In genomic region chr2:158984554-158985207, GRCh38 we compare ENCODE assay signal across 14 cellular contexts. TPM values are rescaled to one million over a fixed set of nuclear protein-coding genes. Genes with fewer than 3 reads are reported as not detected.
DNase-seq lines count a peak whose midpoint lies in the region; ATAC-seq, FAIRE-seq and TF ChIP-seq lines count a peak whose summit lies in the region.
"Had no signal": no experiment of that assay in that cellular context is flagged by ENCODE, and none has a peak within 500 bp of the region (broad histone marks: within the 10 kb centered on the region; RNA-seq: fewer than 3 reads in every experiment).

No MANE protein-coding gene starts in this region.

- H3K23ac ChIP-seq in neuronal stem cell (ENCODE audit: low read depth, low read length, poor library complexity), result no peak overlapping the region

- DNase-seq in DMS79 (lab: John Stamatoyannopoulos, UW), result peak; percentile 65
- DNase-seq in NCI-H446 treated with DMSO at 0.1 percent for 48 hours (lab: John Stamatoyannopoulos, UW), result peak; percentile 82
- peak; percentile 23 for DNase-seq in epithelial cell of esophagus (ENCODE audit: low read depth)
- DNase-seq in neuronal stem cell (ENCODE audit: low spot score), result no peak
- DNase-seq in T-cell, result no peak
- DNase-seq in sigmoid colon, result no peak
- DNase-seq in activated naive CD8-positive, alpha-beta T cell treated with anti-CD3 and anti-CD28 coated beads for 36 hours, result no peak
- DNase-seq in H54 (ENCODE audit: insufficient read length, low spot score), result no peak
- DNase-seq: activated CD4-positive, alpha-beta T cell treated with anti-CD3 and anti-CD28 coated beads, Interleukin-2, amount 10 ng/mL, durations not matched to agents 7 days and 5 days; activated naive CD4-positive, alpha-beta T cell treated with anti-CD3 and anti-CD28 coated beads, Interleukin-2, amount 10 ng/mL, durations not matched to agents 7 days and 5 days; NCI-H1092 treated with DMSO at 0.1 percent for 48 hours; SHP77; spleen had no signal

- no peak overlapping the region for H4K8ac ChIP-seq in neuronal stem cell (ENCODE audit: low read depth, low read length)

- intact Hi-C loops in sigmoid colon (cut with DNase I), result no loop called here

- CTCF ChIA-PET in T-cell (lab: Charles Lee), result interaction anchor here in 1 of 2 donors (0.5 kb wide), 1 partner anchor 44 kb away, joined by 3 read pairs; no protein-coding TSS in a partner anchor

- no peak overlapping the region for H3K18ac ChIP-seq in neuronal stem cell (ENCODE audit: low read length)

- POLR2A ChIA-PET in T-cell (lab: Charles Lee), result no interaction called here

- no peak for TF ChIP-seq EP300 in sigmoid colon (IDR thresholded peaks at IDR 0.05)

- H3K27me3 ChIP-seq in neuronal stem cell (ENCODE audit: control insufficient read depth in 3 of 3, insufficient read depth in 3 of 3, low read depth in 1 of 3, low read length in 3 of 3), result no peaks in the 10 kb centered on the region
- no peaks in the 10 kb centered on the region for H3K27me3 ChIP-seq in sigmoid colon
- H3K27me3 ChIP-seq: BLaER1 treated with 17β-estradiol and CSF1 and Interleukin-3, amounts not matched to agents 10 nM and 100 nM had no signal

- no peak for FAIRE-seq in H54 (lab: Jason Lieb, UNC)

- no CpG with 5 or more reads among the region's 5 CpGs for WGBS in neuronal stem cell (ENCODE audit: extremely low coverage in 2 of 2, insufficient read length in 2 of 2, insufficient replicate concordance in 1 of 2), 2 donors
- 65 to 71% methylated on average over 5 of the region's 5 CpGs for WGBS in sigmoid colon, 2 donors

- H3K4me3 ChIP-seq in epithelial cell of esophagus (ENCODE audit: low read length) (no peak overlapping the region), neuronal stem cell (ENCODE audit: low read length in 2 of 2) (no peak overlapping the region), sigmoid colon (no peak overlapping the region)
- H3K4me3 ChIP-seq: BLaER1 treated with 17β-estradiol and CSF1 and Interleukin-3, amounts not matched to agents 10 nM and 100 nM; spleen had no signal

- H2AFZ ChIP-seq in neuronal stem cell (ENCODE audit: low read length), result no peak overlapping the region

- H3K9me3 Mint-ChIP-seq in T-cell, result no peaks in the 10 kb centered on the region
- H3K9me3 Mint-ChIP-seq in activated naive CD8-positive, alpha-beta T cell treated with anti-CD3 and anti-CD28 coated beads for 36 hours, result no peaks in the 10 kb centered on the region
- H3K9me3 Mint-ChIP-seq: activated CD4-positive, alpha-beta T cell treated with anti-CD3 and anti-CD28 coated beads, Interleukin-2, amount 10 ng/mL, durations not matched to agents 7 days and 5 days; activated naive CD4-positive, alpha-beta T cell treated with anti-CD3 and anti-CD28 coated beads, Interleukin-2, amount 10 ng/mL, durations not matched to agents 7 days and 5 days had no signal

- H4K91ac ChIP-seq in neuronal stem cell (ENCODE audit: low read depth, low read length, poor library complexity), result no peak overlapping the region

- no peak for TF ChIP-seq POLR2A in sigmoid colon (IDR thresholded peaks at IDR 0.05)
- no peak for TF ChIP-seq POLR2A in H54 (IDR thresholded peaks at IDR 0.05; ENCODE audit: low read depth, low read length)

- H3K36me3 ChIP-seq in neuronal stem cell (replicated peaks in 1 of 2; ENCODE audit: control insufficient read depth in 2 of 2, insufficient read depth in 2 of 2, low read length in 2 of 2), result no peaks in the 10 kb centered on the region
- no peaks in the 10 kb centered on the region for H3K36me3 ChIP-seq in sigmoid colon
- H3K36me3 ChIP-seq: BLaER1 treated with 17β-estradiol and CSF1 and Interleukin-3, amounts not matched to agents 10 nM and 100 nM; spleen had no signal

- no peaks in the 10 kb centered on the region for H3K36me3 Mint-ChIP-seq in T-cell
- H3K36me3 Mint-ChIP-seq in activated naive CD8-positive, alpha-beta T cell treated with anti-CD3 and anti-CD28 coated beads for 36 hours, result no peaks in the 10 kb centered on the region
- H3K36me3 Mint-ChIP-seq: activated naive CD4-positive, alpha-beta T cell treated with anti-CD3 and anti-CD28 coated beads, Interleukin-2, amount 10 ng/mL, durations not matched to agents 7 days and 5 days had no signal

- no peak overlapping the region for H3K4ac ChIP-seq in neuronal stem cell (ENCODE audit: low read length)

- no peak for TF ChIP-seq CTCF in epithelial cell of esophagus (IDR thresholded peaks at IDR 0.05; ENCODE audit: insufficient read depth, low read depth, low read length, missing control alignments)
- TF ChIP-seq CTCF in sigmoid colon (IDR thresholded peaks at IDR 0.05), result no peak

- H3K27ac ChIP-seq in neuronal stem cell (replicated peaks; ENCODE audit: low read length) (no peak overlapping the region), sigmoid colon (no peak overlapping the region)
- H3K27ac ChIP-seq: BLaER1 treated with 17β-estradiol and CSF1 and Interleukin-3, amounts not matched to agents 10 nM and 100 nM; spleen had no signal

- no peaks in the 10 kb centered on the region for H3K79me1 ChIP-seq in neuronal stem cell (ENCODE audit: low read depth, low read length)

- no peak overlapping the region for H2BK12ac ChIP-seq in neuronal stem cell (ENCODE audit: low read length)

- peaks cover 0 to 5% of the 10 kb centered on the region in 2 donors for H3K4me1 ChIP-seq in neuronal stem cell (ENCODE audit: control insufficient read depth in 2 of 2, insufficient read depth in 1 of 2, low read depth in 1 of 2, low read length in 2 of 2)
- H3K4me1 ChIP-seq in sigmoid colon, result peaks cover 0 to 43% (median 34%) of the 10 kb centered on the region in 4 donors
- H3K4me1 ChIP-seq: BLaER1 treated with 17β-estradiol and CSF1 and Interleukin-3, amounts not matched to agents 10 nM and 100 nM; spleen had no signal

- H2BK5ac ChIP-seq in neuronal stem cell (ENCODE audit: low read length), result no peak overlapping the region

- no peaks in the 10 kb centered on the region for H3K4me1 Mint-ChIP-seq in T-cell
- H3K4me1 Mint-ChIP-seq in activated naive CD8-positive, alpha-beta T cell treated with anti-CD3 and anti-CD28 coated beads for 36 hours, result no peaks in the 10 kb centered on the region
- H3K4me1 Mint-ChIP-seq: activated CD4-positive, alpha-beta T cell treated with anti-CD3 and anti-CD28 coated beads, Interleukin-2, amount 10 ng/mL, durations not matched to agents 7 days and 5 days; activated naive CD4-positive, alpha-beta T cell treated with anti-CD3 and anti-CD28 coated beads, Interleukin-2, amount 10 ng/mL, durations not matched to agents 7 days and 5 days had no signal

- no peak overlapping the region for H3K9ac ChIP-seq in neuronal stem cell (ENCODE audit: low read depth, low read length, poor library complexity)
- H3K9ac ChIP-seq: BLaER1 treated with 17β-estradiol and CSF1 and Interleukin-3, amounts not matched to agents 10 nM and 100 nM had no signal

- no peak overlapping the region for H2BK15ac ChIP-seq in neuronal stem cell (ENCODE audit: low read length)

- peak overlapping the region; percentile 21 for H3K14ac ChIP-seq in neuronal stem cell (ENCODE audit: low read length)

- no peak for ATAC-seq in T-cell (replicated peaks in 1 of 4)

- H3K27ac Mint-ChIP-seq in T-cell, result no peak overlapping the region
- H3K27ac Mint-ChIP-seq in activated naive CD8-positive, alpha-beta T cell treated with anti-CD3 and anti-CD28 coated beads for 36 hours, result no peak overlapping the region
- H3K27ac Mint-ChIP-seq: activated CD4-positive, alpha-beta T cell treated with anti-CD3 and anti-CD28 coated beads, Interleukin-2, amount 10 ng/mL, durations not matched to agents 7 days and 5 days; activated naive CD4-positive, alpha-beta T cell treated with anti-CD3 and anti-CD28 coated beads, Interleukin-2, amount 10 ng/mL, durations not matched to agents 7 days and 5 days had no signal

- H3K9me3 ChIP-seq in neuronal stem cell (replicated peaks in 1 of 2; ENCODE audit: control insufficient read depth in 2 of 2, insufficient read depth in 1 of 2, low read depth in 1 of 2, low read length in 2 of 2), result no peaks in the 10 kb centered on the region
- no peaks in the 10 kb centered on the region for H3K9me3 ChIP-seq in sigmoid colon
- H3K9me3 ChIP-seq: BLaER1 treated with 17β-estradiol and CSF1 and Interleukin-3, amounts not matched to agents 10 nM and 100 nM; spleen had no signal

- no peak overlapping the region for H3K4me2 ChIP-seq in neuronal stem cell (ENCODE audit: insufficient read depth, low read length, poor library complexity, severe bottlenecking)
- H3K4me2 ChIP-seq: BLaER1 treated with 17β-estradiol and CSF1 and Interleukin-3, amounts not matched to agents 10 nM and 100 nM had no signal

- peaks cover 7 to 10% of the 10 kb centered on the region in 2 donors for H3K27me3 Mint-ChIP-seq in T-cell
- H3K27me3 Mint-ChIP-seq in activated naive CD8-positive, alpha-beta T cell treated with anti-CD3 and anti-CD28 coated beads for 36 hours, result peaks cover 4% of the 10 kb centered on the region
- H3K27me3 Mint-ChIP-seq: activated CD4-positive, alpha-beta T cell treated with anti-CD3 and anti-CD28 coated beads, Interleukin-2, amount 10 ng/mL, durations not matched to agents 7 days and 5 days had no signal

- H2AK5ac ChIP-seq in neuronal stem cell (ENCODE audit: low read depth, low read length), result no peak overlapping the region

- H3K4me3 Mint-ChIP-seq in T-cell, result no peak overlapping the region
- no peak overlapping the region for H3K4me3 Mint-ChIP-seq in activated naive CD8-positive, alpha-beta T cell treated with anti-CD3 and anti-CD28 coated beads for 36 hours
- H3K4me3 Mint-ChIP-seq: activated CD4-positive, alpha-beta T cell treated with anti-CD3 and anti-CD28 coated beads, Interleukin-2, amount 10 ng/mL, durations not matched to agents 7 days and 5 days; activated naive CD4-positive, alpha-beta T cell treated with anti-CD3 and anti-CD28 coated beads, Interleukin-2, amount 10 ng/mL, durations not matched to agents 7 days and 5 days had no signal

- no peak overlapping the region for H2BK120ac ChIP-seq in neuronal stem cell (ENCODE audit: low read depth, low read length)

RNA-seq across cellular contexts. Expression of gene TANC1, which starts 16.2 kb away (rescaled TPM):
- 1.3 TPM for polyA plus RNA-seq in neuronal stem cell (2013, experiment 1 of 2)
- 1.2 TPM for polyA plus RNA-seq in neuronal stem cell (2013, experiment 2 of 2)
- total RNA-seq in T-cell, result under 1 TPM; 0.26 to 0.61 (median 0.50) TPM
- 10 to 100 TPM; 47.0 to 74.5 (median 56.9) TPM for total RNA-seq in sigmoid colon
- 10 to 100 TPM in 1 of 3 donors, 1 to 10 TPM in 2; 3.6 to 13.4 (median 5.3) TPM for polyA plus RNA-seq in sigmoid colon
- 1 to 10 TPM in 1 of 2 experiments, under 1 TPM in 1; 0.97 to 1.0 TPM for total RNA-seq in activated naive CD8-positive, alpha-beta T cell treated with anti-CD3 and anti-CD28 coated beads for 36 hours

Comparison
In these comparisons a context has a peak if more than half of its experiments do, and no peak if none do; other contexts are left out.
1. DNase-seq: peak in DMS79 (single experiment), NCI-H446 treated with DMSO at 0.1 percent for 48 hours (single experiment) and epithelial cell of esophagus (single experiment); none in neuronal stem cell (single experiment), T-cell (0 of 34), sigmoid colon (single experiment), activated naive CD8-positive, alpha-beta T cell treated with anti-CD3 and anti-CD28 coated beads for 36 hours (single experiment) and H54 (single experiment).
2. RNA of gene TANC1, which starts 16.2 kb away (total RNA-seq): 47.0 to 74.5 TPM in sigmoid colon; 0.97 to 1.0 TPM in activated naive CD8-positive, alpha-beta T cell treated with anti-CD3 and anti-CD28 coated beads for 36 hours and 0.26 to 0.61 TPM in T-cell; every median in the first group is over 10 times any median in the second.